Comparison of ENCODE assay signal across 20 cellular contexts in genomic region chr3:111944377-111944776, GRCh38. TPM values are rescaled to one million over a fixed set of nuclear protein-coding genes. Genes with fewer than 3 reads are reported as not detected.
DNase-seq lines count a peak whose midpoint lies in the region; ATAC-seq, FAIRE-seq and TF ChIP-seq lines count a peak whose summit lies in the region.
"Had no signal": no experiment of that assay in that cellular context is flagged by ENCODE, and none has a peak within 500 bp of the region (broad histone marks: within the 10 kb centered on the region; RNA-seq: fewer than 3 reads in every experiment).

No MANE protein-coding gene starts in this region.

- no peak for TF ChIP-seq CTCF in HCT116 (IDR thresholded peaks at IDR 0.05 in 2 of 3, conservative IDR thresholded peaks at IDR 0.05 in 1 of 3; ENCODE audit: borderline replicate concordance in 1 of 3, insufficient read depth in 1 of 3, low read depth in 2 of 3, low read length in 2 of 3)
- TF ChIP-seq CTCF in fibroblast of pulmonary artery (IDR thresholded peaks at IDR 0.05; ENCODE audit: low read length, missing control alignments) = no peak

- no peak for TF ChIP-seq POLR2A in HCT116 (IDR thresholded peaks at IDR 0.05; ENCODE audit: borderline replicate concordance, extremely low read depth, insufficient read depth, insufficient read length)

- H3K9ac ChIP-seq in HCT116 (ENCODE audit: low read length) = no peak overlapping the region
- H3K9ac ChIP-seq: SK-N-SH had no signal

- H4K20me1 ChIP-seq in HCT116 (ENCODE audit: insufficient read depth) = no peaks in the 10 kb centered on the region

- H3K9me3 ChIP-seq in HCT116 (ENCODE audit: control insufficient read depth in 1 of 2, insufficient read depth in 1 of 2, low read depth in 1 of 2, low read length in 2 of 2) = no peaks in the 10 kb centered on the region
- H3K9me3 ChIP-seq in right cardiac atrium (ENCODE audit: control insufficient read depth, low read length) = no peaks in the 10 kb centered on the region
- H3K9me3 ChIP-seq: Caco-2, SK-N-SH had no signal

- over 99% methylated on average over 4 of the region's 4 CpGs for WGBS in right cardiac atrium

- no peak overlapping the region for H3K4me2 ChIP-seq in HCT116 (ENCODE audit: low read length)
- H3K4me2 ChIP-seq: SK-N-SH had no signal

- no peak for DNase-seq in HCT116 (ENCODE audit: low read depth, low spot score)
- peak; percentile 41 for DNase-seq in amniotic epithelial cell (ENCODE audit: low read depth)
- DNase-seq in fibroblast of pulmonary artery (ENCODE audit: low read depth) = peak; percentile 36
- DNase-seq in right cardiac atrium = no peak
- DNase-seq in glomerular visceral epithelial cell (ENCODE audit: extremely low spot score) = no peak
- DNase-seq: Caco-2, KBM-7, NCI-H1092, NCI-H345, NCI-H69, Right ventricle myocardium superior, SK-N-SH had no signal

- H3K4me1 ChIP-seq in HCT116 (ENCODE audit: control insufficient read depth in 1 of 2, insufficient read depth in 2 of 2, low read length in 2 of 2) (peaks cover 26 to 47% of the 10 kb centered on the region in 2 experiments), right cardiac atrium (ENCODE audit: control insufficient read depth, insufficient read depth, low read length) (peaks cover 2% of the 10 kb centered on the region)
- H3K4me1 ChIP-seq: Caco-2 had no signal

- CTCF ChIA-PET in HCT116 (lab: Charles Lee) = no interaction called here

- no peak overlapping the region for H3K4me3 ChIP-seq in HCT116 (replicated peaks in 1 of 2; ENCODE audit: low read depth in 1 of 2, low read length in 2 of 2)
- H3K4me3 ChIP-seq in fibroblast of pulmonary artery (replicated peaks; ENCODE audit: low read depth, low read length) = no peak overlapping the region
- no peak overlapping the region for H3K4me3 ChIP-seq in right cardiac atrium (ENCODE audit: low read length)

- peaks cover 22 to 51% of the 10 kb centered on the region in 2 experiments for H3K36me3 ChIP-seq in HCT116 (ENCODE audit: control insufficient read depth in 1 of 2, insufficient read depth in 2 of 2, low read length in 2 of 2)

- H3K27ac ChIP-seq in HCT116 (ENCODE audit: low read depth, low read length) = peak overlapping the region; percentile 75; the same call in 1 of the 2 replicates
- H3K27ac ChIP-seq in right cardiac atrium (ENCODE audit: low read length) = no peak overlapping the region

- 0 out of 2 replicates have a peak, but pooled peaks have one; percentile 31 for ATAC-seq in HCT116
- no peak for ATAC-seq in GM19397 (IDR thresholded peaks at IDR 0.05; ENCODE audit: unreplicated experiment)
- ATAC-seq in HG03469 (IDR thresholded peaks at IDR 0.05; ENCODE audit: unreplicated experiment) = no peak
- no peak for ATAC-seq in right cardiac atrium

- intact Hi-C loops in HCT116 (cut with micrococcal nuclease) (no loop called here), right cardiac atrium (cut with DNase I) (no loop called here)

- no peaks in the 10 kb centered on the region; the same call in 1 of the 2 replicates for H3K79me2 ChIP-seq in HCT116 (ENCODE audit: insufficient read depth, low read length)

- H3K27me3 ChIP-seq in HCT116 (ENCODE audit: insufficient read depth, low read length) = no peaks in the 10 kb centered on the region
- H3K27me3 ChIP-seq in right cardiac atrium (ENCODE audit: control insufficient read depth, insufficient read depth) = no peaks in the 10 kb centered on the region

- TF ChIP-seq RAD21 in HCT116 (IDR thresholded peaks at IDR 0.05; ENCODE audit: low read depth) = no peak

- no TSS peak for BruUV-seq in HCT116 (replicated peaks; lab: Mats Ljungman, UMichigan)

- POLR2A ChIA-PET in HCT116 (lab: Charles Lee) = interaction anchor here (1.3 kb wide), 1 partner anchor 27 kb away, joined by 3 read pairs; no protein-coding TSS in a partner anchor

- FAIRE-seq in A204.1 (lab: Jason Lieb, UNC) = peak; percentile 27
- FAIRE-seq: G401.6, GM12892, HTR-8/SVneo had no signal

- no peaks in the 10 kb centered on the region for H3K9me2 ChIP-seq in HCT116 (ENCODE audit: insufficient read depth)
- H3K9me2 ChIP-seq: SK-N-SH had no signal

- H2AFZ ChIP-seq in HCT116 (ENCODE audit: low read depth, low read length, poor library complexity, severe bottlenecking) = no peak overlapping the region

- RAD21 ChIA-PET in HCT116 (lab: Charles Lee; ENCODE audit: low non-redundant PET in 1 of 2, low total read pairs in 2 of 2, uncharacterized antibody in 2 of 2, unreplicated experiment in 2 of 2) = no interaction called here

TF ChIP-seq in HCT116, 20 proteins besides CTCF, POLR2A, EP300 and RAD21:
- TF ChIP-seq CEBPB (IDR thresholded peaks at IDR 0.05; ENCODE audit: low read depth) (peak; percentile 81), POLR2AphosphoS5 (IDR thresholded peaks at IDR 0.05; ENCODE audit: low read depth, low read length) (no peak), ATF3 (IDR thresholded peaks at IDR 0.05) (peak; percentile 32; the same call in 1 of the 2 replicates)

RNA-seq across cellular contexts. Expression of gene ABHD10, which starts 34.4 kb away (rescaled TPM):
- 295 TPM for total RNA-seq in HCT116 (2021; ENCODE audit: unreplicated experiment)
- 142 and 150 TPM in 2 replicates for polyA plus RNA-seq in HCT116 (2012)
- total RNA-seq in right cardiac atrium = 10 to 100 TPM; 26.3 to 39.0 (median 31.1) TPM
- 23.5 TPM for polyA plus RNA-seq in right cardiac atrium

RNA-seq across cellular contexts. Expression of gene TAGLN3, which starts 54.3 kb away (rescaled TPM):
- total RNA-seq in HCT116 (2021; ENCODE audit: unreplicated experiment) (0.64 TPM), right cardiac atrium (under 1 TPM in 3 of 4 donors, not detected in 1; 0.28 to 0.74 (median 0.53) TPM)
- 0.35 and 0.47 TPM in 2 replicates for polyA plus RNA-seq in HCT116 (2012)
- 0.52 TPM for polyA plus RNA-seq in right cardiac atrium
- total RNA-seq: A172, Caco-2, H4, Right ventricle myocardium superior had no signal

Comparison
In these comparisons a context has a peak if more than half of its experiments do, and no peak if none do; other contexts are left out.
1. DNase-seq: peak in amniotic epithelial cell (single experiment) and fibroblast of pulmonary artery (single experiment); none in HCT116 (single experiment), right cardiac atrium (0 of 3) and glomerular visceral epithelial cell (single experiment).